Comparison of ENCODE assay signal across 13 cellular contexts in genomic region chr1:177863776-177864175, GRCh38.
DNase-seq lines count a peak whose midpoint lies in the region; TF ChIP-seq lines count a peak whose summit lies in the region.
"Had no signal": no experiment of that assay in that cellular context is flagged by ENCODE, and none has a peak within 500 bp of the region (broad histone marks: within the 10 kb centered on the region; RNA-seq: fewer than 3 reads in every experiment).

No MANE protein-coding gene starts in this region.

- H3K27me3 ChIP-seq in esophagus muscularis mucosa = no peaks in the 10 kb centered on the region
- H3K27me3 ChIP-seq: BE2C had no signal

- H3K9me3 Mint-ChIP-seq in HFFc6 = no peaks in the 10 kb centered on the region

- no peak for TF ChIP-seq EP300 in esophagus muscularis mucosa (IDR thresholded peaks at IDR 0.05)

- H3K4me3 ChIP-seq in esophagus muscularis mucosa = no peak overlapping the region
- H3K4me3 ChIP-seq: HAP-1, K562 had no signal

- intact Hi-C loops in esophagus muscularis mucosa (cut with DNase I) = no loop called here

- POLR2A ChIA-PET in RWPE1 (lab: Yijun Ruan, JAX; ENCODE audit: low non-redundant PET) = no interaction called here

- peak overlapping the region; percentile 60; the same call in 1 of the 2 replicates for H3K27ac Mint-ChIP-seq in HFFc6
- H3K27ac Mint-ChIP-seq: CD4-positive, alpha-beta memory T cell had no signal

- TF ChIP-seq CTCF in HFFc6 (IDR thresholded peaks at IDR 0.05) (no peak), esophagus muscularis mucosa (IDR thresholded peaks at IDR 0.05) (no peak), RWPE1 (conservative IDR thresholded peaks at IDR 0.05; ENCODE audit: low read depth) (no peak)

- no peak overlapping the region for H3K27ac ChIP-seq in esophagus muscularis mucosa (replicated peaks in 1 of 4)
- no peak overlapping the region for H3K27ac ChIP-seq in RWPE1
- H3K27ac ChIP-seq: C4-2B, HL-60 had no signal

- H3K9me3 ChIP-seq in esophagus muscularis mucosa = no peaks in the 10 kb centered on the region
- H3K9me3 ChIP-seq: BE2C, HAP-1 had no signal

- no peak for TF ChIP-seq POLR2A in esophagus muscularis mucosa (IDR thresholded peaks at IDR 0.05; ENCODE audit: low read depth)

- CTCF ChIA-PET in RWPE1 (lab: Yijun Ruan, JAX) = no interaction called here

- H3K36me3 ChIP-seq in esophagus muscularis mucosa = no peaks in the 10 kb centered on the region
- H3K36me3 ChIP-seq: BE2C, HAP-1 had no signal

- H3K27me3 Mint-ChIP-seq in HFFc6 (ENCODE audit: insufficient read depth) = no peaks in the 10 kb centered on the region

- DNase-seq in EL = peak; percentile 82
- DNase-seq in HFFc6 = peak; percentile 17
- DNase-seq in esophagus muscularis mucosa (ENCODE audit: extremely low spot score) = peak; percentile 68
- no peak for DNase-seq in GM03348 (ENCODE audit: low spot score)
- DNase-seq in RWPE1 (ENCODE audit: low spot score) = no peak
- DNase-seq in DMS53 treated with DMSO at 0.1 percent for 48 hours (lab: John Stamatoyannopoulos, UW; ENCODE audit: unreplicated experiment) = no peak
- DNase-seq in activated naive CD4-positive, alpha-beta T cell (lab: John Stamatoyannopoulos, UW) = no peak
- DNase-seq: BE2C; CD4-positive, alpha-beta memory T cell had no signal

- no peaks in the 10 kb centered on the region for H3K36me3 Mint-ChIP-seq in HFFc6 (ENCODE audit: low read depth)
- H3K36me3 Mint-ChIP-seq: CD4-positive, alpha-beta memory T cell had no signal

- peaks cover 0 to 1% (median under 1%) of the 10 kb centered on the region in 4 donors for H3K4me1 ChIP-seq in esophagus muscularis mucosa
- H3K4me1 ChIP-seq: BE2C, HAP-1 had no signal

- H3K4me1 Mint-ChIP-seq in HFFc6 (ENCODE audit: low read depth) = peaks cover 53% of the 10 kb centered on the region
- H3K4me1 Mint-ChIP-seq: CD4-positive, alpha-beta memory T cell had no signal

- WGBS in esophagus muscularis mucosa = 91% methylated on average over 5 of the region's 5 CpGs

- H3K4me3 Mint-ChIP-seq in HFFc6 = no peak overlapping the region
- H3K4me3 Mint-ChIP-seq: CD4-positive, alpha-beta memory T cell had no signal

Comparison
In these comparisons a context has a peak if more than half of its experiments do, and no peak if none do; other contexts are left out.
1. DNase-seq: peak in EL (single experiment), HFFc6 (single experiment) and esophagus muscularis mucosa (single experiment); none in GM03348 (single experiment), RWPE1 (single experiment), DMS53 treated with DMSO at 0.1 percent for 48 hours (single experiment) and activated naive CD4-positive, alpha-beta T cell (0 of 4).